ENCODE assay signal across 8 cellular contexts in the genomic region with DNA sequence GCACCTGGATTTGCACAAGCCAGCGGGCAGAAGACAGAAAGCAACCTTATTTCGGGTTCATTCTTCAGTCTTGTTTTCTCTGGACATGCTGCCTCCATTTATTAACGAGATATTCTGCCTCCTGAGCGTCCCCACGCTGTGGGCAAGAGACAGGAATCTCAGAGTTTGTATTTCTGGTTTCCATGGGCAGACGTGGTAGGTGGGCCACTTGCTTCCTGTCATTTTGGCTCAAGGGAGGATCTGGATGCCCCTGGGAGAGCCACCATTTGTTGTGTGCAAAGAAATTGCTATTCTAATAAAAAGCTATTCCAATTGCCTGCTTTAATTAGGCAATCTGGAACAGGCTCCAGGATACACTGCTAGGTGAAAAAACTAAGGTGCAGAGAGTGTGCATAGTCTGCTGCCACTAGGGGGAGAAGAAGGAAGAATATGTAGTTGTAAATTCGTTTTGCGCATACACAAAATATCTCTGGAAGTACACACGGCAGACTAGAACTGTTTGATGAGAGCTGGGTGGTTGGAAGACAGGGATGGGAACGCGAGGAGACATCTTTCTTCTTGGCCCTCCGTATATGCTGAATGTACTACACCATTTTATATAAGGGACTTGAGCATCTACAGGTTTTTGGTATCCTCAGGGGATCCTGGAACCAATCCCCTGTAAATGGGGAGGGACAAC. TPM values are rescaled to one million over a fixed set of nuclear protein-coding genes. Genes with fewer than 3 reads are reported as not detected.
A peak's percentile ranks its signal among the peaks of the same experiment; 100 is the strongest.
DNase-seq lines count a peak whose midpoint lies in the region; ATAC-seq and TF ChIP-seq lines count a peak whose summit lies in the region.

No MANE protein-coding gene starts in this region.

- POLR2A ChIA-PET in AG04450 (lab: Yijun Ruan, JAX) (no interaction called here), GM10248 (lab: Yijun Ruan, JAX) (no interaction called here), Panc1 (lab: Charles Lee) (no interaction called here)

- peaks cover 8% of the 10 kb centered on the region for H3K27me3 Mint-ChIP-seq in memory B cell

- CTCF ChIA-PET in AG04450 (lab: Charles Lee) (interaction anchor here (0.6 to 3.5 kb wide), 38 partner anchors 8 to 987 kb away, joined by 3 to 42 read pairs (median 4); a partner anchor contains a TSS), GM10248 (lab: Yijun Ruan, JAX) (interaction anchor here (0.8 to 3.5 kb wide), 28 partner anchors 8 to 588 kb away, joined by 3 to 37 read pairs (median 4); a partner anchor contains a TSS), Panc1 (lab: Charles Lee) (interaction anchor here (0.5 to 1.0 kb wide), 3 partner anchors 14 to 153 kb away, joined by 4 to 14 read pairs (median 4); no protein-coding TSS in a partner anchor)

- no peaks in the 10 kb centered on the region for H3K36me3 ChIP-seq in Panc1 (ENCODE audit: control insufficient read depth, insufficient read depth, low read length)

- TF ChIP-seq EP300 in Ishikawa (IDR thresholded peaks at IDR 0.05; ENCODE audit: borderline replicate concordance), result no peak

- peak; percentile 87 for TF ChIP-seq CTCF in AG04450 (IDR thresholded peaks at IDR 0.05; ENCODE audit: low read depth, low read length)
- peak; percentile 84 for TF ChIP-seq CTCF in GM10248 (IDR thresholded peaks at IDR 0.05; ENCODE audit: control extremely low read depth, extremely low read depth, low read depth, missing control alignments)
- peak; percentile 95 for TF ChIP-seq CTCF in Panc1 (IDR thresholded peaks at IDR 0.05)
- TF ChIP-seq CTCF in choroid plexus epithelial cell (conservative IDR thresholded peaks at IDR 0.05; ENCODE audit: low read depth, low read length), result peak; percentile 79

- H3K27ac Mint-ChIP-seq in memory B cell, result no peak overlapping the region

- H3K4me1 ChIP-seq in Panc1 (ENCODE audit: control insufficient read depth, insufficient read depth, low read length), result peaks cover 3% of the 10 kb centered on the region; the same call in 1 of the 2 replicates

- H3K9me3 ChIP-seq in AG04450 (ENCODE audit: control insufficient read depth, insufficient read depth, low read length) (peaks cover 3% of the 10 kb centered on the region; the same call in 1 of the 2 replicates), Panc1 (ENCODE audit: control insufficient read depth, insufficient read depth, low read depth, low read length) (no peaks in the 10 kb centered on the region)

- DNase-seq in AG04450 (ENCODE audit: low read depth, low spot score) (peak; percentile 11), GM10248 (ENCODE audit: extremely low spot score) (peak; percentile 48), Panc1 (ENCODE audit: low read depth, low spot score) (peak; percentile 47), choroid plexus epithelial cell (ENCODE audit: low read depth) (peak; percentile 75), memory B cell (ENCODE audit: low spot score in 2 of 2) (no peak), NK-92 (lab: John Stamatoyannopoulos, UW; ENCODE audit: unreplicated experiment) (no peak)

- peaks cover 19% of the 10 kb centered on the region for H3K27me3 ChIP-seq in AG04450 (ENCODE audit: control insufficient read depth, insufficient read depth, low read length)
- H3K27me3 ChIP-seq in Panc1 (ENCODE audit: control insufficient read depth, insufficient read depth, low read length), result peaks cover 2% of the 10 kb centered on the region; the same call in 1 of the 2 replicates

- H3K4me1 Mint-ChIP-seq in memory B cell, result peaks cover 4% of the 10 kb centered on the region

- no TSS peak for BruUV-seq in Panc1 (replicated peaks; lab: Mats Ljungman, UMichigan)

- H3K4me3 Mint-ChIP-seq in memory B cell, result no peak overlapping the region

- intact Hi-C loops in Panc1 (cut with micrococcal nuclease; ENCODE audit: unreplicated experiment), result loop anchor here (1.0 kb wide), 1 partner anchor 153 kb away; no protein-coding TSS in a partner anchor

- H3K9me3 Mint-ChIP-seq in memory B cell, result no peaks in the 10 kb centered on the region

- ATAC-seq in Panc1, result peak; percentile 90
- ATAC-seq in memory B cell (ENCODE audit: low read depth), result peak; percentile 56
- no peak for ATAC-seq in HG02571 (IDR thresholded peaks at IDR 0.05; ENCODE audit: unreplicated experiment)

- no peaks in the 10 kb centered on the region for H3K36me3 Mint-ChIP-seq in memory B cell

- no peak overlapping the region for H3K27ac ChIP-seq in AG04450 (ENCODE audit: low read depth, low read length)
- H3K27ac ChIP-seq in Panc1 (ENCODE audit: low read length), result no peak overlapping the region

- H3K4me3 ChIP-seq in AG04450 (ENCODE audit: low read depth, low read length) (no peak overlapping the region), Panc1 (ENCODE audit: low read depth in 2 of 2, low read length in 2 of 2) (no peak overlapping the region), choroid plexus epithelial cell (ENCODE audit: low read depth, low read length) (no peak overlapping the region)

- TF ChIP-seq RAD21 in Ishikawa (IDR thresholded peaks at IDR 0.05; ENCODE audit: low read depth), result peak; percentile 74

- in situ Hi-C loops in Panc1 (cut with HindIII; ENCODE audit: low pct_unique_long_range_greater_than_20kb, low sequenced_read_pairs), result no loop called here

TF ChIP-seq in Ishikawa, 13 proteins besides CTCF, POLR2A, EP300 and RAD21:
- TF ChIP-seq EGR1 (IDR thresholded peaks at IDR 0.05) (no peak), CREB1 (IDR thresholded peaks at IDR 0.05; ENCODE audit: low read depth) (no peak), YY1 (IDR thresholded peaks at IDR 0.05; ENCODE audit: low read depth) (no peak), NFIC (IDR thresholded peaks at IDR 0.05) (no peak), TCF12 (IDR thresholded peaks at IDR 0.05; ENCODE audit: low read depth) (no peak), ZBTB7A (IDR thresholded peaks at IDR 0.05; ENCODE audit: low read depth) (no peak), FOXM1 (IDR thresholded peaks at IDR 0.05; ENCODE audit: borderline replicate concordance, low read depth) (no peak), TEAD4 (IDR thresholded peaks at IDR 0.05) (no peak)
- TF ChIP-seq, protein P1, sequence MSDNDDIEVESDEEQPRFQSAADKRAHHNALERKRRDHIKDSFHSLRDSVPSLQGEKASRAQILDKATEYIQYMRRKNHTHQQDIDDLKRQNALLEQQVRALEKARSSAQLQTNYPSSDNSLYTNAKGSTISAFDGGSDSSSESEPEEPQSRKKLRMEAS (IDR thresholded peaks at IDR 0.05), result no peak
- TF ChIP-seq, protein P2, sequence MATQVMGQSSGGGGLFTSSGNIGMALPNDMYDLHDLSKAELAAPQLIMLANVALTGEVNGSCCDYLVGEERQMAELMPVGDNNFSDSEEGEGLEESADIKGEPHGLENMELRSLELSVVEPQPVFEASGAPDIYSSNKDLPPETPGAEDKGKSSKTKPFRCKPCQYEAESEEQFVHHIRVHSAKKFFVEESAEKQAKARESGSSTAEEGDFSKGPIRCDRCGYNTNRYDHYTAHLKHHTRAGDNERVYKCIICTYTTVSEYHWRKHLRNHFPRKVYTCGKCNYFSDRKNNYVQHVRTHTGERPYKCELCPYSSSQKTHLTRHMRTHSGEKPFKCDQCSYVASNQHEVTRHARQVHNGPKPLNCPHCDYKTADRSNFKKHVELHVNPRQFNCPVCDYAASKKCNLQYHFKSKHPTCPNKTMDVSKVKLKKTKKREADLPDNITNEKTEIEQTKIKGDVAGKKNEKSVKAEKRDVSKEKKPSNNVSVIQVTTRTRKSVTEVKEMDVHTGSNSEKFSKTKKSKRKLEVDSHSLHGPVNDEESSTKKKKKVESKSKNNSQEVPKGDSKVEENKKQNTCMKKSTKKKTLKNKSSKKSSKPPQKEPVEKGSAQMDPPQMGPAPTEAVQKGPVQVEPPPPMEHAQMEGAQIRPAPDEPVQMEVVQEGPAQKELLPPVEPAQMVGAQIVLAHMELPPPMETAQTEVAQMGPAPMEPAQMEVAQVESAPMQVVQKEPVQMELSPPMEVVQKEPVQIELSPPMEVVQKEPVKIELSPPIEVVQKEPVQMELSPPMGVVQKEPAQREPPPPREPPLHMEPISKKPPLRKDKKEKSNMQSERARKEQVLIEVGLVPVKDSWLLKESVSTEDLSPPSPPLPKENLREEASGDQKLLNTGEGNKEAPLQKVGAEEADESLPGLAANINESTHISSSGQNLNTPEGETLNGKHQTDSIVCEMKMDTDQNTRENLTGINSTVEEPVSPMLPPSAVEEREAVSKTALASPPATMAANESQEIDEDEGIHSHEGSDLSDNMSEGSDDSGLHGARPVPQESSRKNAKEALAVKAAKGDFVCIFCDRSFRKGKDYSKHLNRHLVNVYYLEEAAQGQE (IDR thresholded peaks at IDR 0.05; ENCODE audit: low read depth), result no peak
- TF ChIP-seq, protein P3, sequence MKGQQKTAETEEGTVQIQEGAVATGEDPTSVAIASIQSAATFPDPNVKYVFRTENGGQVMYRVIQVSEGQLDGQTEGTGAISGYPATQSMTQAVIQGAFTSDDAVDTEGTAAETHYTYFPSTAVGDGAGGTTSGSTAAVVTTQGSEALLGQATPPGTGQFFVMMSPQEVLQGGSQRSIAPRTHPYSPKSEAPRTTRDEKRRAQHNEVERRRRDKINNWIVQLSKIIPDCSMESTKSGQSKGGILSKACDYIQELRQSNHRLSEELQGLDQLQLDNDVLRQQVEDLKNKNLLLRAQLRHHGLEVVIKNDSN (IDR thresholded peaks at IDR 0.05), result no peak
TF ChIP-seq in Ishikawa: peak in this region for 0.

RNA-seq across cellular contexts. Expression of a gene that starts 30.1 kb away (rescaled TPM):
- not detected in 2 replicates for polyA plus RNA-seq in AG04450 (2011; rRNA removed)
- polyA minus RNA-seq in AG04450 (2011; rRNA and poly(A)+ RNA removed), result not detected in 2 replicates
- total RNA-seq in Panc1 (2021; ENCODE audit: unreplicated experiment), result 0.18 TPM
- not detected for polyA plus RNA-seq in Panc1 (2012; ENCODE audit: insufficient read length)

Comparison
In these comparisons a context has a peak if more than half of its experiments do, and no peak if none do; other contexts are left out.
1. DNase-seq: peak in AG04450 (single experiment), GM10248 (single experiment), Panc1 (single experiment) and choroid plexus epithelial cell (single experiment); none in memory B cell (0 of 2) and NK-92 (single experiment).
2. Peak in every context shown above with its lines, with median percentiles within 50 percentile points of each other: CTCF ChIP-seq.